2 cellular contexts compared by ENCODE assay signal in the genomic region with DNA sequence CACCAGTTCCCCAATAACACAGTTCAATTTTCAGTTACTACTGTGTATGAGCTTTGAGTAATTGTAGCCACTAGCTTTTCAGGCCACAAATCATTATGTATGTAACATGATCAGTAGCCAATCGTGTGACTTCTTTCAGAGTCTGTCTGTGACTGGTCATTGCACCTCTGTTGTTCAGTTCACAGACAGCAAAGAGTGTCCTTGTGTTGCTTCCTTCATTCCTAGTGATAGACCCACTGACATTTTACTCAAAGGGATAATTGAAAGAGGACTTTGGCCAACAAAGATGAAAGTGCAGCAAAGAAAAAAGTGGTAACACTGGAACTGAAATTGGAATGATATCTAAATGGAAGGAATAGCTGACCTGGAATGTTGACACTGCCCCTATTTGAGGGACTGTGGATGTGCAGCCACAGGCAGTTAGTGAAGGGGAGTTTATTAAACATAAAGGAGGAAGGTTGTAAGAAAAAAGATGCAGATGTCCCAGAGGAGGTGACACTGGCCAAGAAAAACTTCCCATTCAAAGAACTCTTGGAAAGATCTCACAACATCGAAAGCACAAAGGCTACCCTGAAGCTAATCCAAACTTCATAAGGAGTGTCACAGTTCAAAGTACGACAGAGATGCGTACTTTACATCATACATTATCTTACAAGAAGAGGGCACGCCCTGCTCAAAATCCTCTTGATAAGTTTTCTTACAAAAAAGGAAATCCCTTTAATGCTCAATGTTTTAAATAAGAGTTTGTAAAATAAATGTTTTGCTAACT.
TF ChIP-seq lines count a peak whose summit lies in the region.

No MANE protein-coding gene starts in this region.

TF ChIP-seq in GM12891, 5 proteins besides CTCF, POLR2A, EP300 and RAD21:
- no peak for TF ChIP-seq SPI1 (IDR thresholded peaks at IDR 0.05; ENCODE audit: low read depth, low read length)

TF ChIP-seq in GM12878, 131 proteins besides CTCF, POLR2A, EP300 and RAD21:
- no peak for TF ChIP-seq JUNB (IDR thresholded peaks at IDR 0.05)
- TF ChIP-seq, protein P1, sequence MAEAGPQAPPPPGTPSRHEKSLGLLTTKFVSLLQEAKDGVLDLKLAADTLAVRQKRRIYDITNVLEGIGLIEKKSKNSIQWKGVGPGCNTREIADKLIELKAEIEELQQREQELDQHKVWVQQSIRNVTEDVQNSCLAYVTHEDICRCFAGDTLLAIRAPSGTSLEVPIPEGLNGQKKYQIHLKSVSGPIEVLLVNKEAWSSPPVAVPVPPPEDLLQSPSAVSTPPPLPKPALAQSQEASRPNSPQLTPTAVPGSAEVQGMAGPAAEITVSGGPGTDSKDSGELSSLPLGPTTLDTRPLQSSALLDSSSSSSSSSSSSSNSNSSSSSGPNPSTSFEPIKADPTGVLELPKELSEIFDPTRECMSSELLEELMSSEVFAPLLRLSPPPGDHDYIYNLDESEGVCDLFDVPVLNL (IDR thresholded peaks at IDR 0.05; ENCODE audit: low read depth, low read length): no peak
- TF ChIP-seq, protein P2, sequence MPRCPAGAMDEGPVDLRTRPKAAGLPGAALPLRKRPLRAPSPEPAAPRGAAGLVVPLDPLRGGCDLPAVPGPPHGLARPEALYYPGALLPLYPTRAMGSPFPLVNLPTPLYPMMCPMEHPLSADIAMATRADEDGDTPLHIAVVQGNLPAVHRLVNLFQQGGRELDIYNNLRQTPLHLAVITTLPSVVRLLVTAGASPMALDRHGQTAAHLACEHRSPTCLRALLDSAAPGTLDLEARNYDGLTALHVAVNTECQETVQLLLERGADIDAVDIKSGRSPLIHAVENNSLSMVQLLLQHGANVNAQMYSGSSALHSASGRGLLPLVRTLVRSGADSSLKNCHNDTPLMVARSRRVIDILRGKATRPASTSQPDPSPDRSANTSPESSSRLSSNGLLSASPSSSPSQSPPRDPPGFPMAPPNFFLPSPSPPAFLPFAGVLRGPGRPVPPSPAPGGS (IDR thresholded peaks at IDR 0.05; ENCODE audit: borderline replicate concordance, insufficient read depth, low read depth, low read length, poor library complexity, severe bottlenecking): no peak
- no peak for TF ChIP-seq DPF2 (IDR thresholded peaks at IDR 0.05)
- TF ChIP-seq PML (IDR thresholded peaks at IDR 0.05; ENCODE audit: low read length): no peak
- no peak for TF ChIP-seq BRCA1 (IDR thresholded peaks at IDR 0.05; ENCODE audit: low read depth, low read length)
- no peak for TF ChIP-seq TAF1 (IDR thresholded peaks at IDR 0.05; ENCODE audit: borderline replicate concordance, low read depth, low read length)
- TF ChIP-seq FOXK2 (IDR thresholded peaks at IDR 0.05): no peak
- TF ChIP-seq, protein P3, sequence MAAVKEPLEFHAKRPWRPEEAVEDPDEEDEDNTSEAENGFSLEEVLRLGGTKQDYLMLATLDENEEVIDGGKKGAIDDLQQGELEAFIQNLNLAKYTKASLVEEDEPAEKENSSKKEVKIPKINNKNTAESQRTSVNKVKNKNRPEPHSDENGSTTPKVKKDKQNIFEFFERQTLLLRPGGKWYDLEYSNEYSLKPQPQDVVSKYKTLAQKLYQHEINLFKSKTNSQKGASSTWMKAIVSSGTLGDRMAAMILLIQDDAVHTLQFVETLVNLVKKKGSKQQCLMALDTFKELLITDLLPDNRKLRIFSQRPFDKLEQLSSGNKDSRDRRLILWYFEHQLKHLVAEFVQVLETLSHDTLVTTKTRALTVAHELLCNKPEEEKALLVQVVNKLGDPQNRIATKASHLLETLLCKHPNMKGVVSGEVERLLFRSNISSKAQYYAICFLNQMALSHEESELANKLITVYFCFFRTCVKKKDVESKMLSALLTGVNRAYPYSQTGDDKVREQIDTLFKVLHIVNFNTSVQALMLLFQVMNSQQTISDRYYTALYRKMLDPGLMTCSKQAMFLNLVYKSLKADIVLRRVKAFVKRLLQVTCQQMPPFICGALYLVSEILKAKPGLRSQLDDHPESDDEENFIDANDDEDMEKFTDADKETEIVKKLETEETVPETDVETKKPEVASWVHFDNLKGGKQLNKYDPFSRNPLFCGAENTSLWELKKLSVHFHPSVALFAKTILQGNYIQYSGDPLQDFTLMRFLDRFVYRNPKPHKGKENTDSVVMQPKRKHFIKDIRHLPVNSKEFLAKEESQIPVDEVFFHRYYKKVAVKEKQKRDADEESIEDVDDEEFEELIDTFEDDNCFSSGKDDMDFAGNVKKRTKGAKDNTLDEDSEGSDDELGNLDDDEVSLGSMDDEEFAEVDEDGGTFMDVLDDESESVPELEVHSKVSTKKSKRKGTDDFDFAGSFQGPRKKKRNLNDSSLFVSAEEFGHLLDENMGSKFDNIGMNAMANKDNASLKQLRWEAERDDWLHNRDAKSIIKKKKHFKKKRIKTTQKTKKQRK (IDR thresholded peaks at IDR 0.05; ENCODE audit: low read depth, low read length): no peak
- no peak for TF ChIP-seq RFX5 (IDR thresholded peaks at IDR 0.05; ENCODE audit: low read depth, low read length)
- TF ChIP-seq SIX5 (IDR thresholded peaks at IDR 0.05; ENCODE audit: low read depth, low read length, severe bottlenecking): no peak
- TF ChIP-seq ASH2L (IDR thresholded peaks at IDR 0.05; ENCODE audit: borderline replicate concordance, low read depth): no peak
- no peak for TF ChIP-seq NRF1 (conservative IDR thresholded peaks at IDR 0.05; ENCODE audit: low read depth, low read length)
- TF ChIP-seq, protein P4, sequence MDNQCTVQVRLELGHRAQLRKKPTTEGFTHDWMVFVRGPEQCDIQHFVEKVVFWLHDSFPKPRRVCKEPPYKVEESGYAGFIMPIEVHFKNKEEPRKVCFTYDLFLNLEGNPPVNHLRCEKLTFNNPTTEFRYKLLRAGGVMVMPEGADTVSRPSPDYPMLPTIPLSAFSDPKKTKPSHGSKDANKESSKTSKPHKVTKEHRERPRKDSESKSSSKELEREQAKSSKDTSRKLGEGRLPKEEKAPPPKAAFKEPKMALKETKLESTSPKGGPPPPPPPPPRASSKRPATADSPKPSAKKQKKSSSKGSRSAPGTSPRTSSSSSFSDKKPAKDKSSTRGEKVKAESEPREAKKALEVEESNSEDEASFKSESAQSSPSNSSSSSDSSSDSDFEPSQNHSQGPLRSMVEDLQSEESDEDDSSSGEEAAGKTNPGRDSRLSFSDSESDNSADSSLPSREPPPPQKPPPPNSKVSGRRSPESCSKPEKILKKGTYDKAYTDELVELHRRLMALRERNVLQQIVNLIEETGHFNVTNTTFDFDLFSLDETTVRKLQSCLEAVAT (IDR thresholded peaks at IDR 0.05): no peak
- TF ChIP-seq MTA2 (IDR thresholded peaks at IDR 0.05; ENCODE audit: low read depth): no peak
- TF ChIP-seq NR2C1 (IDR thresholded peaks at IDR 0.05): no peak
- TF ChIP-seq CEBPB (IDR thresholded peaks at IDR 0.05; ENCODE audit: borderline replicate concordance in 1 of 2, low read depth in 2 of 2, low read length in 2 of 2): no peak
